ENCODE assay signal across 8 cellular contexts in the genomic region with DNA sequence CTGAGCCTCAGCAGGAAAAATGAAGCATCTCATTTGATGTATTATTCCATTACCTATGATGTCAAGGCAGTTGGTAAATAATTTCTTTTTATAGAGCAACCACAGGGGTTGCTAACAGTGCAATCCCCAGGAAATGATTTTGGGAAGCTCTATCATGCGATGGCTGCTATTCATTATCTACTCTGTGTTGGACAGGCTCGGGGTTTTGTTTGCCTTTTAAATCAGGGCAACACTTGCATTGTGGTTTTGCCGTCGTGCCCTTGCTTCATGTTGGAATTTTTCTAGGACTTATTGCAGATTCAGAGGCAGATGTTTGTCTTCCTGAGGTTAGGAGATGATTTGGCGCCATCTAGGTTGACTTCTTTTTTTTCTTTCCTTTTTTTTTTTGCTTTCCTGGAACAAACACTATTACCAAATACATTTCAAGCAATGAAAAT.
DNase-seq lines count a peak whose midpoint lies in the region; TF ChIP-seq lines count a peak whose summit lies in the region.
"Had no signal": no experiment of that assay in that cellular context is flagged by ENCODE, and none has a peak within 500 bp of the region (broad histone marks: within the 10 kb centered on the region; RNA-seq: fewer than 3 reads in every experiment).

No MANE protein-coding gene starts in this region.

- H3K4me3 ChIP-seq in H7 (ENCODE audit: insufficient read depth, low read depth, low read length) (no peak overlapping the region), epithelial cell of esophagus (ENCODE audit: low read length) (no peak overlapping the region), skeletal muscle cell (ENCODE audit: low read depth, low read length) (no peak overlapping the region)

- DNase-seq in H7 (peak; percentile 12), NCI-H774 (lab: John Stamatoyannopoulos, UW) (peak; percentile 16), epithelial cell of esophagus (ENCODE audit: low read depth) (peak; percentile 68), skeletal muscle cell (ENCODE audit: low read depth) (peak; percentile 89), ureter (ENCODE audit: low spot score) (no peak), NCI-H2196 (lab: John Stamatoyannopoulos, UW; ENCODE audit: unreplicated experiment) (no peak)
- no peak for DNase-seq in activated CD4-positive, alpha-beta T cell treated with anti-CD3 and anti-CD28 coated beads for 1 hour
- DNase-seq: activated CD8-positive, alpha-beta memory T cell treated with anti-CD3 and anti-CD28 coated beads, Interleukin-2, amount 50 U/mL, for 4 hours had no signal

- H3K36me3 ChIP-seq in H7 (replicated peaks; ENCODE audit: control insufficient read depth, insufficient read depth, low read length), result no peaks in the 10 kb centered on the region

- no peaks in the 10 kb centered on the region for H3K27me3 ChIP-seq in H7 (ENCODE audit: control insufficient read depth, insufficient read depth, low read length)

- TF ChIP-seq CTCF in epithelial cell of esophagus (IDR thresholded peaks at IDR 0.05; ENCODE audit: insufficient read depth, low read depth, low read length, missing control alignments), result peak; percentile 41

Comparison
In these comparisons a context has a peak if more than half of its experiments do, and no peak if none do; other contexts are left out.
1. DNase-seq: peak in H7 (single experiment), NCI-H774 (single experiment), epithelial cell of esophagus (single experiment) and skeletal muscle cell (single experiment); none in activated CD4-positive, alpha-beta T cell treated with anti-CD3 and anti-CD28 coated beads for 1 hour (single experiment), ureter (single experiment) and NCI-H2196 (single experiment).